Comparison of ENCODE assay signal across 1 cellular context in the genomic region with DNA sequence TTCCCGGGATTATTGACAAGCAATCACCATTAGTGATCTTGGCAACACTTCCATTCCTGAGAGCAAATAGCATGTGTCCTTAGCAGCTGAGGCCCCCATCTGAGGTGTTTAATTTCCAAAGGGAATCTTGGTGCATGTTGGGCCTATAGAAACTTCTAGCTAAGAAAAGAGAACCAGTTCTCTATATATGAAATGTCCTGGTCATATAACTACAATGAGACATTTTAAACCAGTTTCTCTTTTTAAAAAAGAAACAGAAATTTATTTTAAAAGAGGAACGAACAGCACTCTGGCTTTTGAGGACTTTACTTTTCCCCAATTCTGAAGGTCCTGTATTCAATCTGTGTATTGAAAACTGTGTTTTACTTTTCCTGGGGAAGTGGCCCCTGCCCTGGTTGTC.
TF ChIP-seq lines count a peak whose summit lies in the region.

No MANE protein-coding gene starts in this region.

TF ChIP-seq in HepG2, 621 proteins besides CTCF, POLR2A, EP300 and RAD21 (continued from another document):
- 0 out of 2 replicates have a peak, but pooled peaks have one; percentile 4 for TF ChIP-seq UBTF (CRISPR knock-in tag; IDR thresholded peaks at IDR 0.05)
- peak; percentile 16; the same call in 1 of the 2 replicates for TF ChIP-seq RBFOX2 (IDR thresholded peaks at IDR 0.05; ENCODE audit: low read depth, low read length)
- TF ChIP-seq PHF21A (CRISPR knock-in tag; IDR thresholded peaks at IDR 0.05), result 0 out of 2 replicates have a peak, but pooled peaks have one; percentile 7
- TF ChIP-seq TARDBP (CRISPR knock-in tag; IDR thresholded peaks at IDR 0.05), result 0 out of 2 replicates have a peak, but pooled peaks have one; percentile 14
- no peak for TF ChIP-seq ZBTB2 (CRISPR knock-in tag; IDR thresholded peaks at IDR 0.05; ENCODE audit: low read depth)
- TF ChIP-seq ZNF674 (CRISPR knock-in tag; IDR thresholded peaks at IDR 0.05; ENCODE audit: low read depth), result no peak
- TF ChIP-seq AGO2 (optimal IDR thresholded peaks at IDR 0.05; ENCODE audit: low read depth, low read length), result peak; percentile 18
